12 cellular contexts compared by ENCODE assay signal in the genomic region with DNA sequence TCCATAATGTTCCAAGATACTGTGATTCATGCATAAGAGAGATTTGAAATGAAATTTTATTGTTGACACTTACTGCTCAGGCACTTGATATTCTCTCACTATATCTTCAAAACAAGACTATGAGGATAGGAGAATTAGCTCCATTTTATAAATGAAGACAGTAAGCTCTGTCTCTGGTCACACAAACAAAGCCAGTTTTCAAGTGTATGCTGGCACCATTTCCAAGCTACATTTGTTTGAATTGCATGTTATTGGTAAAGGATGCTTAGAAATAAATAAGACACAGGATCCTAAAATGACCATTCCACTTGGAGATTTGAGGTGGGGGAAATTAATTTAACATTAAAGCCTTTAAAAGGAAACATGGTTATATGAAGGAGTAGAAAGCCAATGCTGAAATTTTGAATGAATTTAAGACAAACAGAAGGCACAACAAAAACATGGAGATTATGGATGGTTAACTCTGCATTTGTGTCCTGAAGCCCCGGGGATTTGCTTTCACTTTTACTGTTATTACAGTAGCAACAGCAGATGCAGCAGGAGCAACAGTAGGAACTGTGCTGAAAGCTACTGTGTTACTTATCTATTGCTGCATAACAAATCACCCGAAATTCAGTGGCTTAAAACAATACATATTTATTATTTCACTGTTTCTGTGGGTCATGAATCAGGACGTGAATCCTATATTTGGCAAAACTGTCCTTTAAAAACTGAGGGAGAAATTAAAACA.
DNase-seq lines count a peak whose midpoint lies in the region; ATAC-seq, FAIRE-seq and TF ChIP-seq lines count a peak whose summit lies in the region.
"Had no signal": no experiment of that assay in that cellular context is flagged by ENCODE, and none has a peak within 500 bp of the region (broad histone marks: within the 10 kb centered on the region; RNA-seq: fewer than 3 reads in every experiment).

No MANE protein-coding gene starts in this region.

- H3K4me1 Mint-ChIP-seq in activated CD8-positive, alpha-beta T cell treated with anti-CD3 and anti-CD28 coated beads for 36 hours (ENCODE audit: low read depth): no peaks in the 10 kb centered on the region
- H3K4me1 Mint-ChIP-seq: naive B cell had no signal

- FAIRE-seq in HTR-8/SVneo (lab: Jason Lieb, UNC): no peak

- no peak overlapping the region for H3K9ac ChIP-seq in adipocyte (ENCODE audit: low read length)

- H3K9me3 ChIP-seq in BE2C (no peaks in the 10 kb centered on the region), adipocyte (ENCODE audit: control insufficient read depth, low read length) (peaks cover 4% of the 10 kb centered on the region)
- H3K9me3 ChIP-seq: SJSA1 had no signal

- H3K4me3 ChIP-seq in BE2C (ENCODE audit: low read depth, low read length): peak overlapping the region; percentile 33
- H3K4me3 ChIP-seq in adipocyte (ENCODE audit: low read length): no peak overlapping the region
- H3K4me3 ChIP-seq: SJSA1 had no signal

- peaks cover 2% of the 10 kb centered on the region for H3K27me3 Mint-ChIP-seq in activated CD8-positive, alpha-beta T cell treated with anti-CD3 and anti-CD28 coated beads for 36 hours

- H3K4me3 Mint-ChIP-seq in activated CD8-positive, alpha-beta T cell treated with anti-CD3 and anti-CD28 coated beads for 36 hours: no peak overlapping the region
- H3K4me3 Mint-ChIP-seq: naive B cell had no signal

- no peak overlapping the region for H3K27ac Mint-ChIP-seq in activated CD8-positive, alpha-beta T cell treated with anti-CD3 and anti-CD28 coated beads for 36 hours
- H3K27ac Mint-ChIP-seq: naive B cell had no signal

- ATAC-seq in GM18502 (IDR thresholded peaks at IDR 0.05; ENCODE audit: poor library complexity, unreplicated experiment): no peak
- ATAC-seq in activated CD8-positive, alpha-beta T cell treated with anti-CD3 and anti-CD28 coated beads for 36 hours: no peak

- DNase-seq in BE2C (no peak), NCI-H146 (lab: John Stamatoyannopoulos, UW) (peak; percentile 25), adipocyte (ENCODE audit: low read depth) (peak; percentile 1), left kidney (ENCODE audit: low read depth, low spot score) (peak; percentile 27), GOT3 (lab: John Stamatoyannopoulos, UW) (no peak), HTR-8/SVneo (ENCODE audit: insufficient read length, low spot score) (no peak)
- DNase-seq in activated CD8-positive, alpha-beta T cell treated with anti-CD3 and anti-CD28 coated beads for 36 hours: no peak
- DNase-seq: AML-193, H7, naive B cell had no signal

- no peaks in the 10 kb centered on the region for H3K36me3 Mint-ChIP-seq in activated CD8-positive, alpha-beta T cell treated with anti-CD3 and anti-CD28 coated beads for 36 hours (ENCODE audit: low read depth)

- POLR2A ChIA-PET in activated CD8-positive, alpha-beta T cell treated with anti-CD3 and anti-CD28 coated beads for 36 hours (lab: Charles Lee): no interaction called here

- no peaks in the 10 kb centered on the region for H3K36me3 ChIP-seq in BE2C
- H3K36me3 ChIP-seq in adipocyte (ENCODE audit: control insufficient read depth, insufficient read depth, low read length, severe bottlenecking): no peaks in the 10 kb centered on the region
- H3K36me3 ChIP-seq: SJSA1 had no signal

- intact Hi-C loops in activated CD8-positive, alpha-beta T cell treated with anti-CD3 and anti-CD28 coated beads for 36 hours (cut with micrococcal nuclease): no loop called here

- peaks cover 3% of the 10 kb centered on the region for H3K9me3 Mint-ChIP-seq in activated CD8-positive, alpha-beta T cell treated with anti-CD3 and anti-CD28 coated beads for 36 hours

- no peaks in the 10 kb centered on the region for H3K27me3 ChIP-seq in BE2C
- H3K27me3 ChIP-seq in adipocyte (replicated peaks; ENCODE audit: control insufficient read depth, insufficient read depth, low read length): peaks cover under 1% of the 10 kb centered on the region
- H3K27me3 ChIP-seq: SJSA1 had no signal

- CTCF ChIA-PET in activated CD8-positive, alpha-beta T cell treated with anti-CD3 and anti-CD28 coated beads for 36 hours (lab: Charles Lee): no interaction called here

- H3K4me1 ChIP-seq in BE2C (no peaks in the 10 kb centered on the region), adipocyte (ENCODE audit: control insufficient read depth, insufficient read depth, low read length) (no peaks in the 10 kb centered on the region)
- H3K4me1 ChIP-seq: SJSA1 had no signal

- no peak for TF ChIP-seq CTCF in BE2C (IDR thresholded peaks at IDR 0.05; ENCODE audit: low read depth, low read length)
- TF ChIP-seq CTCF in activated CD8-positive, alpha-beta T cell treated with anti-CD3 and anti-CD28 coated beads for 36 hours (IDR thresholded peaks at IDR 0.05): no peak

Comparison
In these comparisons a context has a peak if more than half of its experiments do, and no peak if none do; other contexts are left out.
1. DNase-seq: peak in NCI-H146 (single experiment), adipocyte (single experiment) and left kidney (single experiment); none in BE2C (single experiment), GOT3 (single experiment), HTR-8/SVneo (single experiment) and activated CD8-positive, alpha-beta T cell treated with anti-CD3 and anti-CD28 coated beads for 36 hours (single experiment).